21 cellular contexts compared by ENCODE assay signal in genomic region chr2:219985017-219985416, GRCh38.
A peak's percentile ranks its signal among the peaks of the same experiment; 100 is the strongest.
DNase-seq lines count a peak whose midpoint lies in the region; ATAC-seq and TF ChIP-seq lines count a peak whose summit lies in the region.
"Had no signal": no experiment of that assay in that cellular context is flagged by ENCODE, and none has a peak within 500 bp of the region (broad histone marks: within the 10 kb centered on the region; RNA-seq: fewer than 3 reads in every experiment).

No MANE protein-coding gene starts in this region.

- ATAC-seq in GM18873 (IDR thresholded peaks at IDR 0.05; ENCODE audit: low FRiP score, unreplicated experiment) (peak; percentile 64), GM19463 (IDR thresholded peaks at IDR 0.05; ENCODE audit: unreplicated experiment) (peak; percentile 73), HG03432 (IDR thresholded peaks at IDR 0.05; ENCODE audit: unreplicated experiment) (peak; percentile 76), GM19035 (IDR thresholded peaks at IDR 0.05; ENCODE audit: unreplicated experiment) (no peak), heart left ventricle (no peak)
- ATAC-seq: A549 had no signal

- DNase-seq in heart left ventricle (no peak), activated gamma-delta T cell (lab: John Stamatoyannopoulos, UW) (no peak)
- DNase-seq: 8988T; ACHN; AML-193; BE2C; CD4-positive, alpha-beta T cell; CD8-positive, alpha-beta memory T cell; DMS 273 treated with DMSO at 0.1 percent for 48 hours; DMS79; EL; GDM1; GOT3; HFFc6 had no signal

- H3K36me3 ChIP-seq in heart left ventricle, result no peaks in the 10 kb centered on the region
- H3K36me3 ChIP-seq: BE2C; BLaER1 treated with 17β-estradiol and CSF1 and Interleukin-3, amounts not matched to agents 10 nM and 100 nM; HAP-1 had no signal

- H3K27ac ChIP-seq in heart left ventricle, result no peak overlapping the region
- H3K27ac ChIP-seq: A549; BLaER1 treated with 17β-estradiol and CSF1 and Interleukin-3, amounts not matched to agents 10 nM and 100 nM had no signal

- no peak for TF ChIP-seq CTCF in heart left ventricle (IDR thresholded peaks at IDR 0.05)

- H3K4me1 ChIP-seq in heart left ventricle, result no peaks in the 10 kb centered on the region
- H3K4me1 ChIP-seq: A549, BE2C, HAP-1 had no signal

- H3K27me3 ChIP-seq in heart left ventricle, result no peaks in the 10 kb centered on the region
- H3K27me3 ChIP-seq: BE2C; BLaER1 treated with 17β-estradiol and CSF1 and Interleukin-3, amounts not matched to agents 10 nM and 100 nM had no signal

- peaks cover 0 to 5% (median 0%) of the 10 kb centered on the region in 12 donors for H3K9me3 ChIP-seq in heart left ventricle
- H3K9me3 ChIP-seq: A549, BE2C, HAP-1 had no signal

- intact Hi-C loops in heart left ventricle (cut with DNase I), result no loop called here

- TF ChIP-seq POLR2A in heart left ventricle (IDR thresholded peaks at IDR 0.05), result no peak

- 77 to 84% (median 79%) methylated on average over 3 of the region's 3 CpGs for WGBS in heart left ventricle, 4 donors

- no peak overlapping the region for H3K4me3 ChIP-seq in heart left ventricle
- H3K4me3 ChIP-seq: A549; BLaER1 treated with 17β-estradiol and CSF1 and Interleukin-3, amounts not matched to agents 10 nM and 100 nM; HAP-1 had no signal

Comparison
In these comparisons a context has a peak if more than half of its experiments do, and no peak if none do; other contexts are left out.
1. ATAC-seq: peak in GM18873 (single experiment), GM19463 (single experiment) and HG03432 (single experiment); none in GM19035 (single experiment) and heart left ventricle (0 of 4).